Comparison of ENCODE assay signal across 1 cellular context in the genomic region with DNA sequence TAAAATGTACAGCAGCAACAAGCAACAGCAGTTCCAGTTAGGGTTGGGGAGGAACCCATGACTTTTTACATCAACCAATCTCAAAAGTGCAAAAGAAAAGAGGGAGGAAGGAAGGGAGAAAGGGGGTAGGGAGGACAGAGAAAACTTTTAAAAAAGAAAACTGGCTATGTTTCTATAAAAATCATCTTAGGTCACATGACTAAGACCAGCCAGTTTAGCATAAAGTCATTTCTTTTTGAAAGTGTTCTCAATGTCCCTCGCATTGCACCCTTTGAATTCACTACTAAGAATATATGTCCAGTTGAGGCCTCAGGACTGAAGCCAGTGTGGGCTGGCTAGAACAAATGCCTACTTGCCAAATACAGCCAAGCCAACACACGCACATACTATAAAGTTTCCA.
TF ChIP-seq lines count a peak whose summit lies in the region.

No MANE protein-coding gene starts in this region.

TF ChIP-seq in K562, 482 proteins besides CTCF, POLR2A, EP300 and RAD21:
- TF ChIP-seq, protein P1, sequence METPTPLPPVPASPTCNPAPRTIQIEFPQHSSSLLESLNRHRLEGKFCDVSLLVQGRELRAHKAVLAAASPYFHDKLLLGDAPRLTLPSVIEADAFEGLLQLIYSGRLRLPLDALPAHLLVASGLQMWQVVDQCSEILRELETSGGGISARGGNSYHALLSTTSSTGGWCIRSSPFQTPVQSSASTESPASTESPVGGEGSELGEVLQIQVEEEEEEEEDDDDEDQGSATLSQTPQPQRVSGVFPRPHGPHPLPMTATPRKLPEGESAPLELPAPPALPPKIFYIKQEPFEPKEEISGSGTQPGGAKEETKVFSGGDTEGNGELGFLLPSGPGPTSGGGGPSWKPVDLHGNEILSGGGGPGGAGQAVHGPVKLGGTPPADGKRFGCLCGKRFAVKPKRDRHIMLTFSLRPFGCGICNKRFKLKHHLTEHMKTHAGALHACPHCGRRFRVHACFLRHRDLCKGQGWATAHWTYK (CRISPR knock-in tag; IDR thresholded peaks at IDR 0.05), result no peak
- TF ChIP-seq, protein P2, sequence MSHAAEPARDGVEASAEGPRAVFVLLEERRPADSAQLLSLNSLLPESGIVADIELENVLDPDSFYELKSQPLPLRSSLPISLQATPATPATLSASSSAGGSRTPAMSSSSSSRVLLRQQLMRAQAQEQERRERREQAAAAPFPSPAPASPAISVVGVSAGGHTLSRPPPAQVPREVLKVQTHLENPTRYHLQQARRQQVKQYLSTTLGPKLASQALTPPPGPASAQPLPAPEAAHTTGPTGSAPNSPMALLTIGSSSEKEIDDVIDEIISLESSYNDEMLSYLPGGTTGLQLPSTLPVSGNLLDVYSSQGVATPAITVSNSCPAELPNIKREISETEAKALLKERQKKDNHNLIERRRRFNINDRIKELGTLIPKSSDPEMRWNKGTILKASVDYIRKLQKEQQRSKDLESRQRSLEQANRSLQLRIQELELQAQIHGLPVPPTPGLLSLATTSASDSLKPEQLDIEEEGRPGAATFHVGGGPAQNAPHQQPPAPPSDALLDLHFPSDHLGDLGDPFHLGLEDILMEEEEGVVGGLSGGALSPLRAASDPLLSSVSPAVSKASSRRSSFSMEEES (CRISPR knock-in tag; IDR thresholded peaks at IDR 0.05), result peak; percentile 83
